In the genomic region with DNA sequence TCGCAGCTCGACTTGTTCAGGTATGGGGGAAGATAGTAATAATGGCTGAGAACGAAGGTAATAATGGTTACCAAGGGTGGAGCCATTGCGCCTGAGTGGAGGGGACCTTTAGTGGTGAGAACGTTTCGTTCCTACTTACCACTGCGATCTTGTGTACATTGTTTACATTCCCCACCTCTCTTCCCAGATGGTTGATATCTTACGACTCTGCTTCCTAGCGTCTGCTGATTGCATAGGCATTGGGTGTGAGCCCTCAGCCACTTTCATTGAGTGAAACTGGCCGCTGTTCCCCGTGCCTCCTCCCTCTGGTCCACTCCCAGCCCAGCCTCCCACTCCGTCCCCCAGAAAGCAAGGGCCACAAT, we compare ENCODE assay signal across 8 cellular contexts. TPM values are rescaled to one million over a fixed set of nuclear protein-coding genes. Genes with fewer than 3 reads are reported as not detected.
DNase-seq lines count a peak whose midpoint lies in the region; ATAC-seq and TF ChIP-seq lines count a peak whose summit lies in the region.

No MANE protein-coding gene starts in this region.

- DNase-seq in T-helper 2 cell treated with Interferon-gamma antibody and Interleukin-4, amounts not matched to agents 5 μg/mL and 100 μg/mL, for 36 hours (ENCODE audit: low spot score) = no peak
- DNase-seq in T-helper 2 cell = no peak
- DNase-seq in RPMI7951 (ENCODE audit: low read depth) = peak; percentile 5
- peak; percentile 62 for DNase-seq in osteoblast (ENCODE audit: insufficient read length, low spot score, missing footprints)
- no peak for DNase-seq in sciatic nerve (ENCODE audit: low spot score)
- no peak for DNase-seq in OCI-M2 (lab: John Stamatoyannopoulos, UW; ENCODE audit: unreplicated experiment)

- peak overlapping the region; percentile 74 for H3K4me3 ChIP-seq in osteoblast (ENCODE audit: insufficient read depth, low read length)

- peaks cover 23% of the 10 kb centered on the region for H3K79me2 ChIP-seq in osteoblast (ENCODE audit: insufficient read depth, low read length)

- peak overlapping the region; percentile 90 for H3K4me2 ChIP-seq in osteoblast (ENCODE audit: insufficient read depth, low read length)

- peak overlapping the region; percentile 90 for H3K27ac ChIP-seq in osteoblast (ENCODE audit: low read depth, low read length)

- no peaks in the 10 kb centered on the region for H4K20me1 ChIP-seq in osteoblast (ENCODE audit: insufficient read depth, low read length)

- no peaks in the 10 kb centered on the region for H3K9me3 Mint-ChIP-seq in T-helper 2 cell treated with Interferon-gamma antibody and Interleukin-4, amounts not matched to agents 5 μg/mL and 100 μg/mL, for 36 hours

- peaks cover 13% of the 10 kb centered on the region for H3K36me3 ChIP-seq in osteoblast (ENCODE audit: insufficient read depth, low read length)

- H3K9me3 ChIP-seq in osteoblast (ENCODE audit: low read depth, low read length) = no peaks in the 10 kb centered on the region

- H3K4me1 Mint-ChIP-seq in T-helper 2 cell treated with Interferon-gamma antibody and Interleukin-4, amounts not matched to agents 5 μg/mL and 100 μg/mL, for 36 hours (ENCODE audit: low read depth) = peaks cover 16% of the 10 kb centered on the region

- ATAC-seq in HG02870 (IDR thresholded peaks at IDR 0.05; ENCODE audit: unreplicated experiment) (peak; percentile 7), esophagus mucosa (peak; percentile 26), sciatic nerve (no peak)

- intact Hi-C loops in sciatic nerve (cut with DNase I) = no loop called here

- peak overlapping the region; percentile 100 for H3K4me3 Mint-ChIP-seq in T-helper 2 cell treated with Interferon-gamma antibody and Interleukin-4, amounts not matched to agents 5 μg/mL and 100 μg/mL, for 36 hours

- peak overlapping the region; percentile 99 for H3K27ac Mint-ChIP-seq in T-helper 2 cell treated with Interferon-gamma antibody and Interleukin-4, amounts not matched to agents 5 μg/mL and 100 μg/mL, for 36 hours

- H3K27me3 ChIP-seq in osteoblast (ENCODE audit: insufficient read depth, low read length) = no peaks in the 10 kb centered on the region

- H2AFZ ChIP-seq in osteoblast (ENCODE audit: low read length) = peak overlapping the region; percentile 80

- H3K27me3 Mint-ChIP-seq in T-helper 2 cell treated with Interferon-gamma antibody and Interleukin-4, amounts not matched to agents 5 μg/mL and 100 μg/mL, for 36 hours (ENCODE audit: low read depth) = peaks cover 2% of the 10 kb centered on the region

- peaks cover 15% of the 10 kb centered on the region for H3K36me3 Mint-ChIP-seq in T-helper 2 cell treated with Interferon-gamma antibody and Interleukin-4, amounts not matched to agents 5 μg/mL and 100 μg/mL, for 36 hours (ENCODE audit: low read depth)

- TF ChIP-seq CTCF in osteoblast (IDR thresholded peaks at IDR 0.05; ENCODE audit: extremely low read depth, low read depth, low read length) = no peak

- peaks cover 15% of the 10 kb centered on the region for H3K4me1 ChIP-seq in osteoblast (ENCODE audit: insufficient read depth, low read length)

RNA-seq across cellular contexts. Expression of gene IGBP1, which starts 0.8 kb away (rescaled TPM):
- total RNA-seq in RPMI7951 (2014; rRNA removed; shearing (Covaris generic)) = 84.3 and 88.8 TPM in 2 replicates
- total RNA-seq in esophagus mucosa (36.5 TPM), osteoblast (85.0 and 88.1 TPM in 2 replicates), sciatic nerve (44.0 TPM)

RNA-seq across cellular contexts. Expression of gene DGAT2L6, which starts 43.2 kb away (rescaled TPM):
- total RNA-seq in RPMI7951 (2014; rRNA removed; shearing (Covaris generic)) = not detected in 2 replicates
- not detected for total RNA-seq in esophagus mucosa
- total RNA-seq in osteoblast = not detected in 2 replicates
- total RNA-seq in sciatic nerve = not detected

Comparison
In these comparisons a context has a peak if more than half of its experiments do, and no peak if none do; other contexts are left out.
1. DNase-seq: peak in RPMI7951 (single experiment) and osteoblast (single experiment); none in T-helper 2 cell treated with Interferon-gamma antibody and Interleukin-4, amounts not matched to agents 5 μg/mL and 100 μg/mL, for 36 hours (single experiment), T-helper 2 cell (0 of 5), sciatic nerve (single experiment) and OCI-M2 (single experiment).